ENCODE assay signal across 9 cellular contexts in the genomic region with DNA sequence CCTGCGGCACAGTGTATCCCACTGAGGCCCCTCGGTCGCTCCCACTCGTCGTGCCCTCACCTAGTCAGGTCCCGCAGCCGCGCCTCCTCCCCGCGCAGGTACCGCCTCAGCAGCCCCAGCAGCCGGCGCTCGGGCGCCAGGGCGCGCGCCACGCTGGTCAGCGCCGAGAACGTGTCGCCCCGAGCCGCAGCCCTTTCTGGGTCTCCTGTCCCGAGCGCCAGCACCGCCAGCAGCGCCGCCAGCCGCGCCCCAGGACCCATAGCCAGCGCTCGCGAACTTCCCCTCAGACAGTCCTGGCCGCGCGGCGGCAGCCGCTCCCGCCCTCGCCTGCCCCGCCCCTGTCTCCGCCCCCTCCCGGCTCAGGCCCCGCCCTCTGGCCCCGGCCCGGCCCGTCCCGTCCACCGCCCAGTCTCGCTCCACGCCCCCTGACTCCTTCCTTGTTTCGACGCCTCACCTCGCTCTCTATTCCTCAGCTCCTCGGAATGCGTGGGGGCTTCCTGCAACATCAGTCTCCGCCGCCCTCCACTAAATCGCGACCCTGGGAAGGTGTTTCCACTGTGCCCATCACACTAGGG. TPM values are rescaled to one million over a fixed set of nuclear protein-coding genes. Genes with fewer than 3 reads are reported as not detected.
DNase-seq lines count a peak whose midpoint lies in the region; ATAC-seq and TF ChIP-seq lines count a peak whose summit lies in the region.
"Had no signal": no experiment of that assay in that cellular context is flagged by ENCODE, and none has a peak within 500 bp of the region (broad histone marks: within the 10 kb centered on the region; RNA-seq: fewer than 3 reads in every experiment).

P4HA3 (minus strand) TSS at position 289 of the 575 bp plus-strand sequence; CDS start at position 260, 29 bp downstream.

- H3K79me2 ChIP-seq in GM23248 (ENCODE audit: insufficient read depth): peaks cover 49% of the 10 kb centered on the region

- intact Hi-C loops in heart right ventricle (cut with DNase I): no loop called here

- no peak for TF ChIP-seq POLR2A in Peyer's patch (IDR thresholded peaks at IDR 0.05)

- peaks cover under 1 to 3% of the 10 kb centered on the region in 2 donors for H3K9me3 Mint-ChIP-seq in activated naive CD4-positive, alpha-beta T cell treated with anti-CD3 and anti-CD28 coated beads, Interleukin-2, amount 50 U/mL, for 72 hours

- H3K4me3 ChIP-seq in GM23248: peak within 1 kb of the TSS; percentile 80
- H3K4me3 ChIP-seq in Peyer's patch: peak within 1 kb of the TSS in 3 of 4 donors; percentile 37 to 60 (median 46)
- H3K4me3 ChIP-seq in heart right ventricle: peak within 1 kb of the TSS; percentile 35 to 62 (median 58)
- no peak within 1 kb of the TSS for H3K4me3 ChIP-seq in SJCRH30

- H3K9me3 ChIP-seq in GM23248 (ENCODE audit: low read depth) (no peaks in the 10 kb centered on the region), Peyer's patch (peaks cover 0 to 2% (median 0%) of the 10 kb centered on the region in 4 donors), heart right ventricle (peaks cover 0 to 15% (median 7%) of the 10 kb centered on the region in 11 donors), SJCRH30 (replicated peaks) (no peaks in the 10 kb centered on the region)

- 5 to 8% methylated on average over 33 to 61 of the region's 62 CpGs for WGBS in GM23248 (ENCODE audit: low coverage in 1 of 2, low lambda C conversion rate in 2 of 2, missing lambda C conversion rate in 2 of 2), 2 experiments
- 3 to 4% methylated on average over 46 to 62 of the region's 62 CpGs for WGBS in heart right ventricle, 2 donors

- H3K36me3 ChIP-seq in GM23248 (ENCODE audit: low read depth) (no peaks in the 10 kb centered on the region), Peyer's patch (no peaks in the 10 kb centered on the region), heart right ventricle (no peaks in the 10 kb centered on the region), SJCRH30 (no peaks in the 10 kb centered on the region)

- in situ Hi-C loops in GM23248 (cut with MboI): no loop called here

- peak within 1 kb of the TSS; percentile 79 for H3K4me2 ChIP-seq in GM23248 (ENCODE audit: unreplicated experiment)

- peaks cover 11% of the 10 kb centered on the region for H3F3A ChIP-seq in GM23248 (ENCODE audit: insufficient read depth)

- DNase-seq in GM23248 (peak; percentile 82), Peyer's patch (peak in 2 of 3 donors; percentile 70 to 86), heart right ventricle (peak; percentile 52 to 75), renal cortical epithelial cell (ENCODE audit: low read depth) (no peak), midbrain (lab: John Stamatoyannopoulos, UW) (no peak), SJCRH30 (no peak), DMS153 (lab: John Stamatoyannopoulos, UW) (no peak)
- peak in 1 of 2 donors; percentile 62 for DNase-seq in activated naive CD4-positive, alpha-beta T cell treated with anti-CD3 and anti-CD28 coated beads, Interleukin-2, amount 50 U/mL, for 72 hours (ENCODE audit: low spot score in 2 of 2)

- peak within 1 kb of the TSS; percentile 91 for H2AFZ ChIP-seq in GM23248

- H4K20me1 ChIP-seq in GM23248 (ENCODE audit: insufficient read depth): no peaks in the 10 kb centered on the region

- H3K9ac ChIP-seq in GM23248: peak within 1 kb of the TSS; percentile 80

- H3K27ac ChIP-seq in GM23248 (no peak within 1 kb of the TSS), Peyer's patch (no peak within 1 kb of the TSS), heart right ventricle (peak within 1 kb of the TSS in 2 of 10 donors; percentile 19 to 26), SJCRH30 (no peak within 1 kb of the TSS)

- H3K4me1 ChIP-seq in GM23248 (ENCODE audit: insufficient read depth) (0 out of 2 replicates have a peak, but pooled peaks cover 12% of the 10 kb centered on the region), Peyer's patch (peaks cover 0 to 11% (median 2%) of the 10 kb centered on the region in 4 donors), heart right ventricle (peaks cover 0 to 22% (median 4%) of the 10 kb centered on the region in 9 donors), SJCRH30 (no peaks in the 10 kb centered on the region)

- H3K27ac Mint-ChIP-seq in activated naive CD4-positive, alpha-beta T cell treated with anti-CD3 and anti-CD28 coated beads, Interleukin-2, amount 50 U/mL, for 72 hours: no peak within 1 kb of the TSS

- TF ChIP-seq CTCF in Peyer's patch (IDR thresholded peaks at IDR 0.05) (no peak), heart right ventricle (IDR thresholded peaks at IDR 0.05) (peak in 4 of 9 donors; percentile 24 to 48 (median 32))

- peak; percentile 93 to 97 for ATAC-seq in activated naive CD4-positive, alpha-beta T cell treated with anti-CD3 and anti-CD28 coated beads, Interleukin-2, amount 50 U/mL, for 72 hours
- ATAC-seq in heart right ventricle: peak; percentile 92 to 97 (median 94)

- H3K27me3 ChIP-seq in GM23248 (replicated peaks; ENCODE audit: insufficient read depth): no peaks in the 10 kb centered on the region
- H3K27me3 ChIP-seq in Peyer's patch: peaks cover 0 to 4% of the 10 kb centered on the region in 2 donors
- peaks cover 0 to 24% (median 8%) of the 10 kb centered on the region in 7 donors for H3K27me3 ChIP-seq in heart right ventricle
- no peaks in the 10 kb centered on the region for H3K27me3 ChIP-seq in SJCRH30

- peaks cover 0 to 1% of the 10 kb centered on the region in 2 donors for H3K36me3 Mint-ChIP-seq in activated naive CD4-positive, alpha-beta T cell treated with anti-CD3 and anti-CD28 coated beads, Interleukin-2, amount 50 U/mL, for 72 hours

- H3K9me2 ChIP-seq in GM23248 (ENCODE audit: insufficient read depth): no peaks in the 10 kb centered on the region

RNA-seq across cellular contexts. Expression of gene P4HA3, which starts in this region (rescaled TPM):
- 24.3 and 26.4 TPM in 2 replicates for total RNA-seq in GM23248 (2014; rRNA removed; shearing (Covaris generic))
- polyA plus RNA-seq in GM23248 (2016; fragmentation: Nextera tagmentation; extraction: Ambion mirVana) (30.6 and 34.8 TPM in 2 replicates), heart right ventricle (under 1 TPM; 0.15 to 0.59 TPM)
- total RNA-seq in Peyer's patch (not detected), heart right ventricle (under 1 TPM in 4 of 10 donors, not detected in 6; 0.13 to 0.76 (median 0.29) TPM), renal cortical epithelial cell (10.2 and 12.7 TPM in 2 replicates)
- total RNA-seq in activated naive CD4-positive, alpha-beta T cell treated with anti-CD3 and anti-CD28 coated beads, Interleukin-2, amount 50 U/mL, for 72 hours: not detected
- not detected in 2 replicates for total RNA-seq in SJCRH30 (2014; rRNA removed; shearing (Covaris generic))
- total RNA-seq: activated CD8-positive, alpha-beta memory T cell treated with anti-CD3 and anti-CD28 coated beads for 36 hours had no signal

Comparison
In these comparisons a context has a peak if more than half of its experiments do, and no peak if none do; other contexts are left out.
1. RNA of gene P4HA3 (polyA plus RNA-seq): 30.6 to 34.8 TPM in GM23248; 0.15 to 0.59 TPM in heart right ventricle; every median in the first group is over 10 times any median in the second.
2. Peak in DNase-seq and H3K4me3 ChIP-seq in Peyer's patch; RNA of the gene not detected or under 1 TPM.
3. Peak in ATAC-seq in activated naive CD4-positive, alpha-beta T cell treated with anti-CD3 and anti-CD28 coated beads, Interleukin-2, amount 50 U/mL, for 72 hours; RNA of the gene not detected or under 1 TPM.
4. Peak in DNase-seq, ATAC-seq and H3K4me3 ChIP-seq in heart right ventricle; RNA of the gene not detected or under 1 TPM.